30 cellular contexts compared by ENCODE assay signal in the genomic region with DNA sequence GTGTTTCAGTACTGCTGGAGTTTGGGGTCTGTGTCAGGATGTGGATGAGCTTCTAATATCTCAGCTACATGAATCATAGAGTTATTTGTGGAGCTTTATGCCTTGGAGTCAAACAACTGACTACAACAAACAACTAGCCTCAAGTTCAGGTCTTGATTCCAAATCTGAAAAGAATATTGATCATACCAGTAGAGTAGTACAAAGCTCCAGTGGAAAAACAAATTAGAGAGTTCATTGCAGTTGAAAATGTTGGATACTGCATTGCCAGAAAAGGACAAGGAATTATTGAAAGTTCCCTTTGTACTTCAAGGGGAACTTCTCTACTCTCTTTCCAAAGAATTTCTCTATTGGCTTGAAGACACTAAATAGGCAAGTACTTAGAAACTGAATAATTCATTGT.
"Had no signal": no experiment of that assay in that cellular context is flagged by ENCODE, and none has a peak within 500 bp of the region (broad histone marks: within the 10 kb centered on the region; RNA-seq: fewer than 3 reads in every experiment).

No MANE protein-coding gene starts in this region.

- H3K9me3 ChIP-seq: adrenal gland, ascending aorta, body of pancreas, breast epithelium had no signal

- DNase-seq: activated effector memory CD4-positive, alpha-beta T cell treated with anti-CD3 and anti-CD28 coated beads, Interleukin-2, amount 50 U/mL, for 16 hours; activated effector memory CD4-positive, alpha-beta T cell treated with Interleukin-2 at 50 U/mL for 16 hours; activated gamma-delta T cell; activated gamma-delta T cell treated with Interleukin-2 at 50 U/mL for 16 hours; activated naive CD4-positive, alpha-beta T cell; activated naive CD4-positive, alpha-beta T cell treated with anti-CD3 and anti-CD28 coated beads for 36 hours; activated naive CD4-positive, alpha-beta T cell treated with anti-CD3 and anti-CD28 coated beads, Interleukin-2, amount 10 ng/mL, durations not matched to agents 7 days and 5 days; activated naive CD4-positive, alpha-beta T cell treated with anti-CD3 and anti-CD28 coated beads, Interleukin-2, amount 50 U/mL, for 16 hours; activated naive CD4-positive, alpha-beta T cell treated with Interleukin-2 at 50 U/mL for 16 hours; activated naive CD8-positive, alpha-beta T cell treated with anti-CD3 and anti-CD28 coated beads for 36 hours; activated naive CD8-positive, alpha-beta T cell treated with anti-CD3 and anti-CD28 coated beads, Interleukin-2, amount 10 ng/mL, durations not matched to agents 7 days and 5 days; activated naive CD8-positive, alpha-beta T cell treated with anti-CD3 and anti-CD28 coated beads, Interleukin-2, amount 50 U/mL, for 24 hours; activated T-cell treated with anti-CD3 and anti-CD28 coated beads, Interleukin-2, amount 50 U/mL, for 1 hour; activated T-cell treated with anti-CD3 and anti-CD28 coated beads, Interleukin-2, amount 50 U/mL, for 24 hours; activated T-cell treated with anti-CD3 and anti-CD28 coated beads, Interleukin-2, amount 50 U/mL, for 4 hours; activated T-cell treated with anti-CD3 and anti-CD28 coated beads, Interleukin-2, amount 50 U/mL, for 48 hours; activated T-cell treated with anti-CD3 and anti-CD28 coated beads, Interleukin-2, amount 50 U/mL, for 72 hours; adrenal gland; amniotic stem cell; amygdala; anterior cingulate cortex; aorta; body of pancreas; brain microvascular endothelial cell; caudate nucleus; central memory CD4-positive, alpha-beta T cell; cerebellar nuclear complex had no signal

- H3K27me3 ChIP-seq: adrenal gland, ascending aorta, body of pancreas, brain microvascular endothelial cell, breast epithelium, cardiac muscle cell had no signal

- H3K36me3 ChIP-seq: adrenal gland, ascending aorta, brain microvascular endothelial cell, breast epithelium, cardiac muscle cell had no signal

- H3K27ac ChIP-seq: adrenal gland, ascending aorta, body of pancreas, brain microvascular endothelial cell, breast epithelium, cardiac muscle cell had no signal

- H3K4me3 ChIP-seq: adrenal gland, ascending aorta, body of pancreas, breast epithelium, cardiac muscle cell had no signal

- H3K4me1 ChIP-seq: adrenal gland, ascending aorta, body of pancreas, breast epithelium had no signal
